Comparison of ENCODE assay signal across 18 cellular contexts in the genomic region with DNA sequence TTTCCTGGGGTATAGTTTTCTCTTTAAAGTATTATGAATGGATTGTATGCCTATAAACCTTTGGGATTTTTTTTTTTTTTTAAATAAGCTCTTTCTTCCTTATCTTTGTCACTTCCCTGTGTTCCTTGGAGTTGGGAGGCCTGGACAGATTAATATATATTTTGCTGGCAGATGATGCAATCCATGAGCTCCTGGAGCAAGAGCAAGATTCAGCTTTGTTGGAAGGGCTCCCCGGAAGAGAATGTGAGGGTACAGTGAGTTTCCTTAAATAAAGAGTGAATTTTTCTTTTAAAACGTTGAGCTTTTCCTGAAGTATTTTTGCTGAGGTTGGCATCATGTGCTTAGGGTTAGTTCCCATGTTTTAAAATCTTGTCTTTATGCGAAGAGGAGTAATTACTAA.
"Had no signal": no experiment of that assay in that cellular context is flagged by ENCODE, and none has a peak within 500 bp of the region (broad histone marks: within the 10 kb centered on the region; RNA-seq: fewer than 3 reads in every experiment).

No MANE protein-coding gene starts in this region.

- H3K4me3 ChIP-seq: left lung, pancreas, sigmoid colon, stomach had no signal

- H3K4me1 Mint-ChIP-seq: activated B cell treated with CpG ODN at 0.5 μM for 24 hours, endodermal cell had no signal

- H3K27ac ChIP-seq: left lung, pancreas, sigmoid colon, stomach had no signal

- H3K36me3 Mint-ChIP-seq: activated naive CD8-positive, alpha-beta T cell; naive thymus-derived CD8-positive, alpha-beta T cell had no signal

- H3K27me3 ChIP-seq: left lung, pancreas, sigmoid colon, stomach had no signal

- H3K9me3 Mint-ChIP-seq: activated B cell treated with CpG ODN at 0.5 μM for 24 hours; activated CD8-positive, alpha-beta T cell treated with anti-CD3 and anti-CD28 coated beads for 36 hours; activated T-cell treated with anti-CD3 and anti-CD28 coated beads, Interleukin-2, amount 50 U/mL, for 72 hours; endodermal cell; naive thymus-derived CD8-positive, alpha-beta T cell had no signal

- ATAC-seq: activated CD8-positive, alpha-beta T cell treated with anti-CD3 and anti-CD28 coated beads for 36 hours; activated T-cell treated with anti-CD3 and anti-CD28 coated beads, Interleukin-2, amount 50 U/mL, for 72 hours; left lung; naive thymus-derived CD8-positive, alpha-beta T cell; pancreas had no signal

- H3K9me3 ChIP-seq: left lung, pancreas, sigmoid colon had no signal

- H3K27me3 Mint-ChIP-seq: activated B cell treated with CpG ODN at 0.5 μM for 24 hours; activated CD8-positive, alpha-beta T cell treated with anti-CD3 and anti-CD28 coated beads for 36 hours had no signal

- H3K27ac Mint-ChIP-seq: activated B cell treated with CpG ODN at 0.5 μM for 24 hours; activated CD8-positive, alpha-beta T cell treated with anti-CD3 and anti-CD28 coated beads for 36 hours; activated naive CD8-positive, alpha-beta T cell; activated T-cell treated with anti-CD3 and anti-CD28 coated beads, Interleukin-2, amount 50 U/mL, for 72 hours; endodermal cell; naive thymus-derived CD8-positive, alpha-beta T cell had no signal

- H3K36me3 ChIP-seq: left lung, pancreas, sigmoid colon, stomach had no signal

- DNase-seq: activated B cell treated with CpG ODN at 0.5 μM for 24 hours; activated CD4-positive, alpha-beta T cell treated with anti-CD3 and anti-CD28 coated beads for 48 hours; activated CD8-positive, alpha-beta T cell treated with anti-CD3 and anti-CD28 coated beads for 36 hours; activated gamma-delta T cell; activated T-cell treated with anti-CD3 and anti-CD28 coated beads, Interleukin-2, amount 50 U/mL, for 72 hours; cerebellar nuclear complex; endodermal cell; foreskin fibroblast; hypothalamus; kidney; left lung; naive thymus-derived CD8-positive, alpha-beta T cell; pancreas; sigmoid colon; stimulated activated CD4-positive, alpha-beta T cell treated with anti-CD3 and anti-CD28 coated beads, Interleukin-1b, Interleukin-23, amount 100 ng/mL, for 48 hours; stomach; T-helper 2 cell had no signal

- H3K4me3 Mint-ChIP-seq: activated B cell treated with CpG ODN at 0.5 μM for 24 hours; activated CD8-positive, alpha-beta T cell treated with anti-CD3 and anti-CD28 coated beads for 36 hours; activated naive CD8-positive, alpha-beta T cell; activated T-cell treated with anti-CD3 and anti-CD28 coated beads, Interleukin-2, amount 50 U/mL, for 72 hours; endodermal cell; naive thymus-derived CD8-positive, alpha-beta T cell had no signal

- H3K4me1 ChIP-seq: left lung, sigmoid colon, stomach had no signal
